26 cellular contexts compared by ENCODE assay signal in the genomic region with DNA sequence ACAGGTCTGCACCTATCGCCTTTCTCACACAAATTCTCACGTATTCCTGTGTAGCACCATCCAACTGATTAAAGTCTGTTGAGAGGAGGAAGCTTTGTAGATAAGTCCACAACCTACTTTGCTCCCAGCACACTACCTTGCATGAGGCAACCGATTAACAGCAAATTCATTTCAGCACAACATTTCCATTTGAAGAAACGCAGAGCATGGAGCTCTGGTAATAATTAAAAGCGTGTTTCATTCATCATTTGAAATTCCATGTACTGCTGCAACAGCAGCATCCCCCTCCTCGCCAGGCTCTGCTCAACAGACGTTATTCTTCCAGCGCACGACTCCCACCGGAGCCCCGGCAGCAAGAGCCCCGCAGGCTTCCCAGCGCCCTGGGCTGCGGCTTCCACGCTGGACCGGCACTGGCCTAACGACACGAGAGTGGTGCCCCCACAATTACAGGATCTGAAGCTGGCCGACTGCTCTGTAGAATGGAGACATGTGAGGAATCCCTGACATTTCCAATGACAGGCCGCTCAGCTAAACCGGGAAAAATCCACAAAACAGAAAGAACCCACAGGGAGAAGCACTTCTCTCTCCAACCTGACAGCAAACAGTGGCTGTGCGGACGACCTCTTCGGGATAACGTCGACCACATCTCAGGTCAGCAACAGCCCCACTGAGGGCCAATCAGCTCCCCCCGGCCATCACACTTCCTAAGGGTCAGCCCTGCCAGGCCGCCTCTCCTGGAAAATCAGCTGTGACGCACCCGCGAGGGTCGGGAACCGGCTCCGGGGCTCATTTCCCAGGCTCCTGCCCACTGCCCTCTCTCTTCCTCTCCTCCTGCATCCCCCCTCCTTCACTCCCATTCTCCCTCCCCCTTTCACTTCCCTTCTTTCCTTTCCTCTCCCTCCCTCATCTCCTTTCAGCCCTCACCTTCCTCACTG.
DNase-seq lines count a peak whose midpoint lies in the region; ATAC-seq, FAIRE-seq and TF ChIP-seq lines count a peak whose summit lies in the region.
"Had no signal": no experiment of that assay in that cellular context is flagged by ENCODE, and none has a peak within 500 bp of the region (broad histone marks: within the 10 kb centered on the region; RNA-seq: fewer than 3 reads in every experiment).

No MANE protein-coding gene starts in this region.

- no peak overlapping the region for H2AK5ac ChIP-seq in H1 (ENCODE audit: low read depth, low read length)

- peaks cover 5 to 6% of the 10 kb centered on the region in 2 experiments for H4K20me1 ChIP-seq in H1 (replicated peaks in 1 of 2; ENCODE audit: control insufficient read depth in 1 of 2, insufficient read depth in 2 of 2, low read length in 2 of 2)

- H2BK20ac ChIP-seq in H1 (ENCODE audit: low read length), result no peak overlapping the region

- WGBS in H1 (ENCODE audit: extremely low coverage in 1 of 2, insufficient coverage in 1 of 2, insufficient read length in 1 of 2, insufficient replicate concordance in 2 of 2, low coverage in 1 of 2, low lambda C conversion rate in 2 of 2, missing lambda C conversion rate in 1 of 2), 2 experiments, result 86% methylated on average over 34 of the region's 34 CpGs; no CpG with 5 or more reads in 1 of the 2 experiments

- H2BK15ac ChIP-seq in H1 (ENCODE audit: low read length), result no peak overlapping the region

- CTCF ChIA-PET in H1 (lab: Charles Lee; ENCODE audit: partially characterized antibody), result interaction anchor here (0.6 to 1.5 kb wide), 4 partner anchors 25 to 458 kb away, joined by 3 to 5 read pairs (median 4); no protein-coding TSS in a partner anchor

- no peak overlapping the region for H2BK120ac ChIP-seq in H1 (replicated peaks; ENCODE audit: low read depth, low read length)

- no peak overlapping the region for H4K8ac ChIP-seq in H1 (ENCODE audit: extremely low read depth, insufficient read depth, low read length)

- no peak overlapping the region for H2BK12ac ChIP-seq in H1 (ENCODE audit: low read depth, low read length)

- H3K4ac ChIP-seq in H1 (replicated peaks; ENCODE audit: insufficient read length, low read depth, low read length), result no peak overlapping the region

- TF ChIP-seq RAD21 in H1 (IDR thresholded peaks at IDR 0.05 in 1 of 2, conservative IDR thresholded peaks at IDR 0.05 in 1 of 2; ENCODE audit: low read depth in 2 of 2, low read length in 2 of 2), result no peak

- no peak overlapping the region for H3K56ac ChIP-seq in H1 (replicated peaks; ENCODE audit: insufficient read length, low read depth, low read length)

- H3K23ac ChIP-seq in H1 (ENCODE audit: insufficient read length), result no peak overlapping the region

- no peak overlapping the region for H3K18ac ChIP-seq in H1 (ENCODE audit: extremely low read depth, low read length)

- H4K91ac ChIP-seq in H1 (replicated peaks; ENCODE audit: insufficient read length, low read length), result no peak overlapping the region

- no peaks in the 10 kb centered on the region for H3K27me3 Mint-ChIP-seq in nephron progenitor cell (ENCODE audit: low read depth, poor library complexity)
- H3K27me3 Mint-ChIP-seq in type B pancreatic cell, result no peaks in the 10 kb centered on the region

- no peaks in the 10 kb centered on the region for H3K9me3 ChIP-seq in H1 (ENCODE audit: insufficient read depth in 2 of 2, low read depth in 1 of 2, low read length in 1 of 2)
- H3K9me3 ChIP-seq: BE2C had no signal

- H3K27me3 ChIP-seq in H1 (replicated peaks in 1 of 4; ENCODE audit: control insufficient read depth in 3 of 4, extremely low read depth in 1 of 4, insufficient read depth in 3 of 4, low read length in 3 of 4), result no peaks in the 10 kb centered on the region
- H3K27me3 ChIP-seq: BE2C had no signal

- no peak overlapping the region for H3K14ac ChIP-seq in H1 (ENCODE audit: insufficient read length)

- H3K36me3 ChIP-seq in H1 (ENCODE audit: control insufficient read depth in 2 of 4, insufficient read depth in 4 of 4, low read length in 3 of 4), result no peaks in the 10 kb centered on the region
- H3K36me3 ChIP-seq: BE2C had no signal

- H3K79me2 ChIP-seq in H1 (ENCODE audit: control insufficient read depth in 1 of 2, insufficient read depth in 2 of 2, low read length in 2 of 2), result peaks cover 0 to 19% of the 10 kb centered on the region in 2 experiments; a peak in 2 of 4 replicates

- no peak overlapping the region for H3K9ac ChIP-seq in H1 (replicated peaks in 1 of 4; ENCODE audit: extremely low read depth in 1 of 4, low read depth in 3 of 4, low read length in 3 of 4)

- TF ChIP-seq EP300 in H1 (IDR thresholded peaks at IDR 0.05; ENCODE audit: borderline replicate concordance in 1 of 2, low read depth in 2 of 2, low read length in 2 of 2), result no peak

- POLR2A ChIA-PET in H1 (lab: Charles Lee; ENCODE audit: partially characterized antibody), result no interaction called here

- H3K9me3 Mint-ChIP-seq in nephron progenitor cell, result peaks cover 34% of the 10 kb centered on the region
- H3K9me3 Mint-ChIP-seq in type B pancreatic cell, result peaks cover 5% of the 10 kb centered on the region

- peaks cover 0 to under 1% (median 0%) of the 10 kb centered on the region in 4 experiments; a peak in 3 of 7 replicates for H3K4me1 ChIP-seq in H1 (replicated peaks in 1 of 4; ENCODE audit: control insufficient read depth in 3 of 4, insufficient read depth in 4 of 4, low read length in 3 of 4)
- H3K4me1 ChIP-seq: BE2C had no signal

- no peak overlapping the region for H2AFZ ChIP-seq in H1 (ENCODE audit: low read length)

- TF ChIP-seq POLR2A in H1 (IDR thresholded peaks at IDR 0.05; ENCODE audit: control extremely low read depth in 1 of 2, low read depth in 2 of 2, low read length in 2 of 2), result no peak

- H3K4me2 ChIP-seq in H1 (ENCODE audit: insufficient read depth in 1 of 2, low read depth in 2 of 2, low read length in 2 of 2), result no peak overlapping the region

- peak overlapping the region; percentile 35; the same call in 1 of the 2 replicates for H2BK5ac ChIP-seq in H1 (ENCODE audit: low read depth, low read length)

- H3K4me3 Mint-ChIP-seq in nephron progenitor cell, result no peak overlapping the region
- H3K4me3 Mint-ChIP-seq in type B pancreatic cell, result peak overlapping the region; percentile 15
- H3K4me3 Mint-ChIP-seq: activated CD8-positive, alpha-beta T cell treated with anti-CD3 and anti-CD28 coated beads for 36 hours; naive thymus-derived CD8-positive, alpha-beta T cell had no signal

- no peak for ATAC-seq in activated CD4-positive, CD25-positive, alpha-beta regulatory T cell treated with anti-CD3 and anti-CD28 coated beads, Interleukin-2, amount 50 U/mL, for 24 hours
- no peak for ATAC-seq in HG03108 (IDR thresholded peaks at IDR 0.05; ENCODE audit: unreplicated experiment)
- no peak for ATAC-seq in HG03521 (IDR thresholded peaks at IDR 0.05; ENCODE audit: unreplicated experiment)
- ATAC-seq: activated CD8-positive, alpha-beta T cell treated with anti-CD3 and anti-CD28 coated beads for 36 hours; GM12878; naive thymus-derived CD8-positive, alpha-beta T cell had no signal

- no peak overlapping the region for H3K27ac ChIP-seq in H1 (ENCODE audit: low read depth, low read length)
- H3K27ac ChIP-seq: 22Rv1, RWPE1 had no signal

- no peak overlapping the region for H4K5ac ChIP-seq in H1 (ENCODE audit: insufficient read length, low read depth, low read length)

- DNase-seq in activated CD4-positive, CD25-positive, alpha-beta regulatory T cell treated with anti-CD3 and anti-CD28 coated beads, Interleukin-2, amount 50 U/mL, for 72 hours, result peak; percentile 13
- DNase-seq in H1 (ENCODE audit: low read depth in 1 of 2, low spot score in 2 of 2), result no peak
- DNase-seq in nephron progenitor cell, result no peak
- no peak for DNase-seq in type B pancreatic cell (ENCODE audit: extremely low spot score, unreplicated experiment)
- no peak for DNase-seq in KG1 (lab: John Stamatoyannopoulos, UW)
- DNase-seq: activated CD4-positive, CD25-positive, alpha-beta regulatory T cell; activated CD8-positive, alpha-beta T cell treated with anti-CD3 and anti-CD28 coated beads for 36 hours; activated gamma-delta T cell treated with Interleukin-2 at 50 U/mL for 16 hours; activated T-cell treated with anti-CD3 and anti-CD28 coated beads for 4 hours; BE2C; effector CD4-positive, alpha-beta T cell; kidney glomerular epithelial cell; mesenchymal stem cell; NCI-H146; NCI-H2171 treated with DMSO at 0.1 percent for 48 hours; NCI-H526 treated with DMSO at 0.1 percent for 48 hours; stimulated activated CD4-positive, alpha-beta T cell treated with anti-CD3 and anti-CD28 coated beads, Interleukin-1b, Interleukin-23, amount 100 ng/mL, for 48 hours; T-helper 9 cell had no signal

- H3K4me1 Mint-ChIP-seq in nephron progenitor cell (peaks cover 43% of the 10 kb centered on the region), type B pancreatic cell (ENCODE audit: unreplicated experiment) (peaks cover 49% of the 10 kb centered on the region)
- H3K4me1 Mint-ChIP-seq: naive thymus-derived CD8-positive, alpha-beta T cell had no signal

- H3K23me2 ChIP-seq in H1 (ENCODE audit: low read depth, low read length), result no peaks in the 10 kb centered on the region

- H3K4me3 ChIP-seq in H1 (ENCODE audit: extremely low read depth in 1 of 4, insufficient read depth in 2 of 4, low read depth in 3 of 4, low read length in 4 of 4), result no peak overlapping the region
- H3K4me3 ChIP-seq: GM12878 had no signal

- H3K79me1 ChIP-seq in H1 (ENCODE audit: low read depth, low read length), result peaks cover 7% of the 10 kb centered on the region

- FAIRE-seq in H1 (lab: Jason Lieb, UNC), result no peak
- FAIRE-seq: GM12878, HTR-8/SVneo had no signal

- TF ChIP-seq CTCF in H1 (IDR thresholded peaks at IDR 0.05; ENCODE audit: control extremely low read depth in 1 of 3, insufficient read depth in 1 of 3, low read depth in 1 of 3, low read length in 3 of 3), result no peak
- TF ChIP-seq CTCF in nephron progenitor cell (IDR thresholded peaks at IDR 0.05), result no peak
- no peak for TF ChIP-seq CTCF in type B pancreatic cell (conservative IDR thresholded peaks at IDR 0.05)

- H3K27ac Mint-ChIP-seq in nephron progenitor cell, result peak overlapping the region; percentile 57
- no peak overlapping the region for H3K27ac Mint-ChIP-seq in type B pancreatic cell
- H3K27ac Mint-ChIP-seq: activated CD8-positive, alpha-beta T cell treated with anti-CD3 and anti-CD28 coated beads for 36 hours; naive thymus-derived CD8-positive, alpha-beta T cell had no signal

- H3K36me3 Mint-ChIP-seq in nephron progenitor cell (ENCODE audit: low read depth) (peaks cover 35% of the 10 kb centered on the region), type B pancreatic cell (peaks cover 5% of the 10 kb centered on the region)

TF ChIP-seq in H1, 55 proteins besides CTCF, POLR2A, EP300 and RAD21 (continues in another document):
- TF ChIP-seq RFX5 (IDR thresholded peaks at IDR 0.05; ENCODE audit: borderline replicate concordance, low read depth, low read length) (no peak), SP4 (IDR thresholded peaks at IDR 0.05; ENCODE audit: low read length) (no peak), TEAD4 (IDR thresholded peaks at IDR 0.05; ENCODE audit: low read depth, low read length) (no peak), POU5F1 (IDR thresholded peaks at IDR 0.05; ENCODE audit: low read depth, low read length) (no peak), JUN (IDR thresholded peaks at IDR 0.05; ENCODE audit: low read depth, low read length) (no peak)
- TF ChIP-seq, protein P1, sequence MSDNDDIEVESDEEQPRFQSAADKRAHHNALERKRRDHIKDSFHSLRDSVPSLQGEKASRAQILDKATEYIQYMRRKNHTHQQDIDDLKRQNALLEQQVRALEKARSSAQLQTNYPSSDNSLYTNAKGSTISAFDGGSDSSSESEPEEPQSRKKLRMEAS (IDR thresholded peaks at IDR 0.05), result no peak
